ENCODE assay signal across 1 cellular context in genomic region chr6:36824262-36824661, GRCh38.
TF ChIP-seq lines count a peak whose summit lies in the region.

No MANE protein-coding gene starts in this region.

TF ChIP-seq in HepG2, 621 proteins besides CTCF, POLR2A, EP300 and RAD21 (continues in another document):
- no peak for TF ChIP-seq ZNF12 (CRISPR knock-in tag; IDR thresholded peaks at IDR 0.05)
- TF ChIP-seq, protein P1, sequence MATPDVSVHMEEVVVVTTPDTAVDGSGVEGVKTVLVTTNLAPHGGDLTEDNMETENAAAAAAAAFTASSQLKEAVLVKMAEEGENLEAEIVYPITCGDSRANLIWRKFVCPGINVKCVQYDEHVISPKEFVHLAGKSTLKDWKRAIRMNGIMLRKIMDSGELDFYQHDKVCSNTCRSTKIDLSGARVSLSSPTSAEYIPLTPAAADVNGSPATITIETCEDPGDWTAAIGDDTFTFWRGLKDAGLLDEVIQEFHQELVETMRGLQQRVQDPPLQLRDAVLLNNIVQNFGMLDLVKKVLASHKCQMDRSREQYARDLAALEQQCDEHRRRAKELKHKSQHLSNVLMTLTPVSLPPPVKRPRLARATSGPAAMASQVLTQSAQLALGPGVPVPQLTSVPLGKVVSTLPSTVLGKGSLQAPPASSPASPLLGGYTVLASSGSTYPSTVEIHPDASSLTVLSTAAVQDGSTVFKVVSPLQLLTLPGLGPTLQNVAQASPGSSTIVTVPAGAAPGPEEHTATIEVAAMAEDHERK (CRISPR knock-in tag; IDR thresholded peaks at IDR 0.05; ENCODE audit: low read depth): no peak
- no peak for TF ChIP-seq STAG1 (CRISPR knock-in tag; IDR thresholded peaks at IDR 0.05)
- TF ChIP-seq KLF16 (CRISPR knock-in tag; IDR thresholded peaks at IDR 0.05): no peak
- no peak for TF ChIP-seq ARID5B (CRISPR knock-in tag; IDR thresholded peaks at IDR 0.05)
- 0 out of 2 replicates have a peak, but pooled peaks have one; percentile 24 for TF ChIP-seq ZNF598 (CRISPR knock-in tag; IDR thresholded peaks at IDR 0.05; ENCODE audit: borderline replicate concordance)
- no peak for TF ChIP-seq IKZF1 (IDR thresholded peaks at IDR 0.05)
- no peak for TF ChIP-seq ZNF512B (CRISPR knock-in tag; IDR thresholded peaks at IDR 0.05; ENCODE audit: borderline replicate concordance)
- TF ChIP-seq, protein P2, sequence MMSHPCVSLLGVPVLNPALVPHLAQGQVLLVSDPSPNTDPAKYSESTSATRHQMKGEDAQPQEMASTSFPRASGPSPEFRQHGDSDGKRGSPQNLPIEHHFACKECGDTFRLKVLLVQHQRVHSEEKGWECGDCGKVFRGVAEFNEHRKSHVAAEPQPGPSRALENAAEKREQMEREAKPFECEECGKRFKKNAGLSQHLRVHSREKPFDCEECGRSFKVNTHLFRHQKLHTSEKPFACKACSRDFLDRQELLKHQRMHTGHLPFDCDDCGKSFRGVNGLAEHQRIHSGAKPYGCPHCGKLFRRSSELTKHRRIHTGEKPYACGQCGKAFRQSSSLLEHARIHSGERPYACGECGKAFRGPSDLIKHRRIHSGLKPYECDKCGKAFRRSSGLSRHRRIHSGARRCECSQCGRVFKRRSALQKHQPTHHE (CRISPR knock-in tag; IDR thresholded peaks at IDR 0.05; ENCODE audit: borderline replicate concordance): no peak
- TF ChIP-seq ZZZ3 (CRISPR knock-in tag; IDR thresholded peaks at IDR 0.05; ENCODE audit: borderline replicate concordance): no peak
- TF ChIP-seq HINFP (CRISPR knock-in tag; IDR thresholded peaks at IDR 0.05; ENCODE audit: low read depth): no peak
- no peak for TF ChIP-seq ZEB1 (IDR thresholded peaks at IDR 0.05; ENCODE audit: insufficient replicate concordance, low read depth)
- 0 out of 2 replicates have a peak, but pooled peaks have one; percentile 27 for TF ChIP-seq UBTF (CRISPR knock-in tag; IDR thresholded peaks at IDR 0.05)
- TF ChIP-seq FOXC1 (CRISPR knock-in tag; IDR thresholded peaks at IDR 0.05; ENCODE audit: borderline replicate concordance): 0 out of 2 replicates have a peak, but pooled peaks have one; percentile 36
- no peak for TF ChIP-seq ZNF512 (CRISPR knock-in tag; IDR thresholded peaks at IDR 0.05)
- TF ChIP-seq, protein P3, sequence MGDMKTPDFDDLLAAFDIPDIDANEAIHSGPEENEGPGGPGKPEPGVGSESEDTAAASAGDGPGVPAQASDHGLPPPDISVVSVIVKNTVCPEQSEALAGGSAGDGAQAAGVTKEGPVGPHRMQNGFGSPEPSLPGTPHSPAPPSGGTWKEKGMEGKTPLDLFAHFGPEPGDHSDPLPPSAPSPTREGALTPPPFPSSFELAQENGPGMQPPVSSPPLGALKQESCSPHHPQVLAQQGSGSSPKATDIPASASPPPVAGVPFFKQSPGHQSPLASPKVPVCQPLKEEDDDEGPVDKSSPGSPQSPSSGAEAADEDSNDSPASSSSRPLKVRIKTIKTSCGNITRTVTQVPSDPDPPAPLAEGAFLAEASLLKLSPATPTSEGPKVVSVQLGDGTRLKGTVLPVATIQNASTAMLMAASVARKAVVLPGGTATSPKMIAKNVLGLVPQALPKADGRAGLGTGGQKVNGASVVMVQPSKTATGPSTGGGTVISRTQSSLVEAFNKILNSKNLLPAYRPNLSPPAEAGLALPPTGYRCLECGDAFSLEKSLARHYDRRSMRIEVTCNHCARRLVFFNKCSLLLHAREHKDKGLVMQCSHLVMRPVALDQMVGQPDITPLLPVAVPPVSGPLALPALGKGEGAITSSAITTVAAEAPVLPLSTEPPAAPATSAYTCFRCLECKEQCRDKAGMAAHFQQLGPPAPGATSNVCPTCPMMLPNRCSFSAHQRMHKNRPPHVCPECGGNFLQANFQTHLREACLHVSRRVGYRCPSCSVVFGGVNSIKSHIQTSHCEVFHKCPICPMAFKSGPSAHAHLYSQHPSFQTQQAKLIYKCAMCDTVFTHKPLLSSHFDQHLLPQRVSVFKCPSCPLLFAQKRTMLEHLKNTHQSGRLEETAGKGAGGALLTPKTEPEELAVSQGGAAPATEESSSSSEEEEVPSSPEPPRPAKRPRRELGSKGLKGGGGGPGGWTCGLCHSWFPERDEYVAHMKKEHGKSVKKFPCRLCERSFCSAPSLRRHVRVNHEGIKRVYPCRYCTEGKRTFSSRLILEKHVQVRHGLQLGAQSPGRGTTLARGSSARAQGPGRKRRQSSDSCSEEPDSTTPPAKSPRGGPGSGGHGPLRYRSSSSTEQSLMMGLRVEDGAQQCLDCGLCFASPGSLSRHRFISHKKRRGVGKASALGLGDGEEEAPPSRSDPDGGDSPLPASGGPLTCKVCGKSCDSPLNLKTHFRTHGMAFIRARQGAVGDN (CRISPR knock-in tag; IDR thresholded peaks at IDR 0.05): peak; percentile 40; the same call in 1 of the 2 replicates
- no peak for TF ChIP-seq TBL1XR1 (IDR thresholded peaks at IDR 0.05; ENCODE audit: borderline replicate concordance, low read length, partially characterized antibody)
- TF ChIP-seq NR2F1 (CRISPR knock-in tag; IDR thresholded peaks at IDR 0.05): no peak
- no peak for TF ChIP-seq NFRKB (IDR thresholded peaks at IDR 0.05)
- TF ChIP-seq, protein P4, sequence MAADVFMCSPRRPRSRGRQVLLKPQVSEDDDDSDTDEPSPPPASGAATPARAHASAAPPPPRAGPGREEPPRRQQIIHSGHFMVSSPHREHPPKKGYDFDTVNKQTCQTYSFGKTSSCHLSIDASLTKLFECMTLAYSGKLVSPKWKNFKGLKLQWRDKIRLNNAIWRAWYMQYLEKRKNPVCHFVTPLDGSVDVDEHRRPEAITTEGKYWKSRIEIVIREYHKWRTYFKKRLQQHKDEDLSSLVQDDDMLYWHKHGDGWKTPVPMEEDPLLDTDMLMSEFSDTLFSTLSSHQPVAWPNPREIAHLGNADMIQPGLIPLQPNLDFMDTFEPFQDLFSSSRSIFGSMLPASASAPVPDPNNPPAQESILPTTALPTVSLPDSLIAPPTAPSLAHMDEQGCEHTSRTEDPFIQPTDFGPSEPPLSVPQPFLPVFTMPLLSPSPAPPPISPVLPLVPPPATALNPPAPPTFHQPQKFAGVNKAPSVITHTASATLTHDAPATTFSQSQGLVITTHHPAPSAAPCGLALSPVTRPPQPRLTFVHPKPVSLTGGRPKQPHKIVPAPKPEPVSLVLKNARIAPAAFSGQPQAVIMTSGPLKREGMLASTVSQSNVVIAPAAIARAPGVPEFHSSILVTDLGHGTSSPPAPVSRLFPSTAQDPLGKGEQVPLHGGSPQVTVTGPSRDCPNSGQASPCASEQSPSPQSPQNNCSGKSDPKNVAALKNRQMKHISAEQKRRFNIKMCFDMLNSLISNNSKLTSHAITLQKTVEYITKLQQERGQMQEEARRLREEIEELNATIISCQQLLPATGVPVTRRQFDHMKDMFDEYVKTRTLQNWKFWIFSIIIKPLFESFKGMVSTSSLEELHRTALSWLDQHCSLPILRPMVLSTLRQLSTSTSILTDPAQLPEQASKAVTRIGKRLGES (CRISPR knock-in tag; IDR thresholded peaks at IDR 0.05; ENCODE audit: borderline replicate concordance): no peak
- TF ChIP-seq IKZF4 (CRISPR knock-in tag; IDR thresholded peaks at IDR 0.05; ENCODE audit: borderline replicate concordance, low read depth, not compliant biosample characterization): peak; percentile 37
- TF ChIP-seq, protein P5, sequence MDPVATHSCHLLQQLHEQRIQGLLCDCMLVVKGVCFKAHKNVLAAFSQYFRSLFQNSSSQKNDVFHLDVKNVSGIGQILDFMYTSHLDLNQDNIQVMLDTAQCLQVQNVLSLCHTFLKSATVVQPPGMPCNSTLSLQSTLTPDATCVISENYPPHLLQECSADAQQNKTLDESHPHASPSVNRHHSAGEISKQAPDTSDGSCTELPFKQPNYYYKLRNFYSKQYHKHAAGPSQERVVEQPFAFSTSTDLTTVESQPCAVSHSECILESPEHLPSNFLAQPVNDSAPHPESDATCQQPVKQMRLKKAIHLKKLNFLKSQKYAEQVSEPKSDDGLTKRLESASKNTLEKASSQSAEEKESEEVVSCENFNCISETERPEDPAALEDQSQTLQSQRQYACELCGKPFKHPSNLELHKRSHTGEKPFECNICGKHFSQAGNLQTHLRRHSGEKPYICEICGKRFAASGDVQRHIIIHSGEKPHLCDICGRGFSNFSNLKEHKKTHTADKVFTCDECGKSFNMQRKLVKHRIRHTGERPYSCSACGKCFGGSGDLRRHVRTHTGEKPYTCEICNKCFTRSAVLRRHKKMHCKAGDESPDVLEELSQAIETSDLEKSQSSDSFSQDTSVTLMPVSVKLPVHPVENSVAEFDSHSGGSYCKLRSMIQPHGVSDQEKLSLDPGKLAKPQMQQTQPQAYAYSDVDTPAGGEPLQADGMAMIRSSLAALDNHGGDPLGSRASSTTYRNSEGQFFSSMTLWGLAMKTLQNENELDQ (CRISPR knock-in tag; IDR thresholded peaks at IDR 0.05; ENCODE audit: borderline replicate concordance): no peak
- 0 out of 2 replicates have a peak, but pooled peaks have one; percentile 8 for TF ChIP-seq ZNF292 (CRISPR knock-in tag; IDR thresholded peaks at IDR 0.05; ENCODE audit: borderline replicate concordance, low read depth)
- no peak for TF ChIP-seq RFX3 (CRISPR knock-in tag; IDR thresholded peaks at IDR 0.05)
- TF ChIP-seq ZNF644 (CRISPR knock-in tag; IDR thresholded peaks at IDR 0.05; ENCODE audit: low read depth): no peak
- TF ChIP-seq RAD51 (IDR thresholded peaks at IDR 0.05; ENCODE audit: borderline replicate concordance): no peak
